ENCODE assay signal across 23 cellular contexts in genomic region chr10:123807444-123808035, GRCh38.
A peak's percentile ranks its signal among the peaks of the same experiment; 100 is the strongest.
DNase-seq lines count a peak whose midpoint lies in the region; ATAC-seq, FAIRE-seq and TF ChIP-seq lines count a peak whose summit lies in the region.
"Had no signal": no experiment of that assay in that cellular context is flagged by ENCODE, and none has a peak within 500 bp of the region (broad histone marks: within the 10 kb centered on the region; RNA-seq: fewer than 3 reads in every experiment).

No MANE protein-coding gene starts in this region.

- peaks cover 8% of the 10 kb centered on the region for H3F3A ChIP-seq in smooth muscle cell (ENCODE audit: low read depth)

- H3K36me3 ChIP-seq in smooth muscle cell (ENCODE audit: low read depth) (no peaks in the 10 kb centered on the region), kidney (ENCODE audit: control insufficient read depth in 1 of 2, insufficient read depth in 2 of 2, low read length in 2 of 2) (no peaks in the 10 kb centered on the region), pancreas (no peaks in the 10 kb centered on the region)
- H3K36me3 ChIP-seq: brain microvascular endothelial cell had no signal

- H3K79me2 ChIP-seq in smooth muscle cell (ENCODE audit: low read depth): no peaks in the 10 kb centered on the region

- ATAC-seq in HG03039 (IDR thresholded peaks at IDR 0.05; ENCODE audit: unreplicated experiment): no peak
- ATAC-seq in pancreas: no peak
- ATAC-seq: activated CD8-positive, alpha-beta memory T cell treated with anti-CD3 and anti-CD28 coated beads, Interleukin-2, amount 10 ng/mL, durations not matched to agents 7 days and 5 days; activated T-helper 17 cell treated with anti-CD3 and anti-CD28 coated beads, Interleukin-2, amount 50 U/mL, for 72 hours; GM12878; left ventricle myocardium superior; PC-3; T-cell had no signal

- no peak for FAIRE-seq in kidney (lab: Jason Lieb, UNC)
- FAIRE-seq in GM12891 (lab: Jason Lieb, UNC): no peak
- FAIRE-seq in pancreas (lab: Jason Lieb, UNC): no peak
- FAIRE-seq: GM12878, TTC549 had no signal

- H3K4me3 ChIP-seq in epithelial cell of esophagus (ENCODE audit: low read length) (no peak overlapping the region), smooth muscle cell (no peak overlapping the region), kidney (ENCODE audit: low read length in 2 of 2) (no peak overlapping the region), pancreas (no peak overlapping the region)
- H3K4me3 ChIP-seq: coronary artery, GM12878 had no signal

- H3K9ac ChIP-seq in smooth muscle cell (ENCODE audit: low read depth): peak overlapping the region; percentile 80
- no peak overlapping the region for H3K9ac ChIP-seq in kidney (ENCODE audit: low read length in 2 of 2)

- peak overlapping the region; percentile 96 for H3K27ac ChIP-seq in smooth muscle cell (ENCODE audit: low read depth)
- H3K27ac ChIP-seq in kidney (ENCODE audit: low read depth in 2 of 2, low read length in 2 of 2): no peak overlapping the region
- no peak overlapping the region for H3K27ac ChIP-seq in pancreas
- H3K27ac ChIP-seq: brain microvascular endothelial cell had no signal

- H3K9me3 ChIP-seq in smooth muscle cell (replicated peaks; ENCODE audit: low read depth): no peaks in the 10 kb centered on the region
- H3K9me3 ChIP-seq in kidney (ENCODE audit: control insufficient read depth in 1 of 2, low read length in 2 of 2): no peaks in the 10 kb centered on the region
- no peaks in the 10 kb centered on the region for H3K9me3 ChIP-seq in pancreas

- H3K4me2 ChIP-seq in smooth muscle cell: peak overlapping the region; percentile 67

- H2AFZ ChIP-seq in smooth muscle cell (ENCODE audit: low read depth): peak overlapping the region; percentile 8

- no peak for TF ChIP-seq CTCF in epithelial cell of esophagus (IDR thresholded peaks at IDR 0.05; ENCODE audit: insufficient read depth, low read depth, low read length, missing control alignments)
- no peak for TF ChIP-seq CTCF in smooth muscle cell (IDR thresholded peaks at IDR 0.05; ENCODE audit: borderline replicate concordance, insufficient read depth, poor library complexity, severe bottlenecking)
- no peak for TF ChIP-seq CTCF in kidney (IDR thresholded peaks at IDR 0.05; ENCODE audit: borderline replicate concordance, extremely low read depth, insufficient read depth)
- no peak for TF ChIP-seq CTCF in pancreas (IDR thresholded peaks at IDR 0.05)

- peaks cover 25% of the 10 kb centered on the region for H3K4me1 ChIP-seq in smooth muscle cell (ENCODE audit: low read depth)
- no peaks in the 10 kb centered on the region for H3K4me1 ChIP-seq in kidney (ENCODE audit: control insufficient read depth in 1 of 2, insufficient read depth in 1 of 2, low read depth in 1 of 2, low read length in 2 of 2)
- H3K4me1 ChIP-seq in pancreas: no peaks in the 10 kb centered on the region

- intact Hi-C loops in kidney (cut with DNase I): no loop called here
- intact Hi-C loops in pancreas (cut with DNase I): no loop called here

- H4K20me1 ChIP-seq in smooth muscle cell (ENCODE audit: low read depth): no peaks in the 10 kb centered on the region

- 30% methylated on average over 5 of the region's 5 CpGs for WGBS in smooth muscle cell (ENCODE audit: low lambda C conversion rate)
- 26 to 35% methylated on average over 5 of the region's 5 CpGs for WGBS in pancreas, 2 donors

- DNase-seq in RPMI7951 (ENCODE audit: low read depth) (peak; percentile 16), epithelial cell of esophagus (ENCODE audit: low read depth) (peak; percentile 18), kidney tubule cell (ENCODE audit: low spot score) (peak; percentile 71), smooth muscle cell (lab: John Stamatoyannopoulos, UW; ENCODE audit: unreplicated experiment) (no peak), kidney (no peak), GM12891 (ENCODE audit: insufficient read length, low spot score) (no peak), pancreas (no peak)
- DNase-seq: activated CD4-positive, alpha-beta T cell treated with anti-CD3 and anti-CD28 coated beads for 48 hours; activated CD8-positive, alpha-beta memory T cell treated with anti-CD3 and anti-CD28 coated beads, Interleukin-2, amount 10 ng/mL, durations not matched to agents 7 days and 5 days; activated naive CD8-positive, alpha-beta T cell treated with anti-CD3 and anti-CD28 coated beads for 36 hours; brain microvascular endothelial cell; DMS53; left ventricle myocardium superior; MM.1S; NCI-H82; PC-3; SHP77 treated with DMSO at 0.1 percent for 48 hours; T-cell had no signal

- no peak for TF ChIP-seq POLR2A in GM12891 (IDR thresholded peaks at IDR 0.05; ENCODE audit: low read depth, low read length)

- no peaks in the 10 kb centered on the region for H3K27me3 ChIP-seq in smooth muscle cell (ENCODE audit: low read depth)
- H3K27me3 ChIP-seq in pancreas: peaks cover 0 to 19% (median 2%) of the 10 kb centered on the region in 4 donors
- H3K27me3 ChIP-seq: brain microvascular endothelial cell had no signal

TF ChIP-seq in GM12891, 5 proteins besides CTCF, POLR2A, EP300 and RAD21:
- TF ChIP-seq POU2F2 (IDR thresholded peaks at IDR 0.05; ENCODE audit: low read depth, low read length): no peak
- TF ChIP-seq PAX5 (IDR thresholded peaks at IDR 0.05; ENCODE audit: insufficient read depth, low read length, severe bottlenecking): no peak

Comparison
In these comparisons a context has a peak if more than half of its experiments do, and no peak if none do; other contexts are left out.
1. DNase-seq: peak in RPMI7951 (single experiment), epithelial cell of esophagus (single experiment) and kidney tubule cell (single experiment); none in smooth muscle cell (single experiment), kidney (single experiment), GM12891 (single experiment) and pancreas (0 of 6).